In the genomic region with DNA sequence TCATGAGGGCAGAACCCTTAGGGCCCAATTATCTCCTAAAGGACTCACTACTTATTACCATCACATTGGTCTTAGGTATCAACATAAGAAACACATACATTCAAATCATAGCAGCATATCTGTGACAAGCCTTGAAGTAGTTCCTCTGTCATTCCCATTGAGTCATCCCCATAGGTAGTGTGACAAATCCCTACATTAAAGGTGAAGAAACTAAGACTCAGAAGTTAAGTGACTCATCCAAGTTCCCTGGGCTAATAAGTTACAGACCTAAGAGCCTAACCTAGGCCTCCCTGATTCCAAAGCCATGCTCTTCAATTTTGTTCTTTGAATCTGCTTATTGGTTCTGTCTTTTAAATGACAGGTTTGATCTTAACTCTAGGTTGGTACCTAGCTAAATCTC, we compare ENCODE assay signal across 14 cellular contexts. TPM values are rescaled to one million over a fixed set of nuclear protein-coding genes. Genes with fewer than 3 reads are reported as not detected.
DNase-seq lines count a peak whose midpoint lies in the region; ATAC-seq and TF ChIP-seq lines count a peak whose summit lies in the region.
"Had no signal": no experiment of that assay in that cellular context is flagged by ENCODE, and none has a peak within 500 bp of the region (broad histone marks: within the 10 kb centered on the region; RNA-seq: fewer than 3 reads in every experiment).

No MANE protein-coding gene starts in this region.

- H3K9ac ChIP-seq in SK-N-SH = no peak overlapping the region

- no peaks in the 10 kb centered on the region for H3K4me1 ChIP-seq in SK-N-SH (ENCODE audit: control insufficient read depth in 1 of 2, insufficient read depth in 2 of 2, low read depth in 1 of 2, low read length in 1 of 2)

- H2AFZ ChIP-seq in SK-N-SH (ENCODE audit: low read depth) = no peak overlapping the region

- no peaks in the 10 kb centered on the region for H3K9me2 ChIP-seq in SK-N-SH

- H3K4me3 ChIP-seq in SK-N-SH (ENCODE audit: low read depth in 2 of 2, low read length in 1 of 2) = no peak overlapping the region

- H3F3A ChIP-seq in SK-N-SH (replicated peaks; ENCODE audit: insufficient read depth) = no peaks in the 10 kb centered on the region

- no peaks in the 10 kb centered on the region for H3K9me3 ChIP-seq in SK-N-SH

- H3K4me2 ChIP-seq in SK-N-SH = no peak overlapping the region

- peak; percentile 64 to 70 for ATAC-seq in activated CD4-positive, CD25-positive, alpha-beta regulatory T cell treated with anti-CD3 and anti-CD28 coated beads, Interleukin-2, amount 50 U/mL, for 24 hours
- ATAC-seq in HG02610 (IDR thresholded peaks at IDR 0.05; ENCODE audit: unreplicated experiment) (peak; percentile 53), HG03521 (IDR thresholded peaks at IDR 0.05; ENCODE audit: unreplicated experiment) (no peak)

- TF ChIP-seq CTCF in SK-N-SH (IDR thresholded peaks at IDR 0.05) = no peak

- POLR2A ChIA-PET in SK-N-SH (lab: Yijun Ruan, JAX) = no interaction called here

- DNase-seq in activated CD4-positive, CD25-positive, alpha-beta regulatory T cell (lab: John Stamatoyannopoulos, UW) = no peak
- peak; percentile 51 for DNase-seq in RKO (ENCODE audit: low spot score)
- DNase-seq in kidney glomerular epithelial cell (lab: John Stamatoyannopoulos, UW) = peak; percentile 55
- DNase-seq in SK-N-SH = no peak
- DNase-seq in germinal center (ENCODE audit: low spot score) = no peak
- DNase-seq: 8988T; activated CD4-positive, alpha-beta T cell treated with anti-CD3 and anti-CD28 coated beads, Interleukin-2, amount 50 U/mL, for 1 hour; activated effector memory CD4-positive, alpha-beta T cell treated with Interleukin-2 at 50 U/mL for 16 hours; dermis blood vessel endothelial cell; GOT3; stimulated activated CD4-positive, alpha-beta T cell treated with anti-CD3 and anti-CD28 coated beads, Interleukin-4, amount 100 ng/mL, for 24 hours had no signal

- no peaks in the 10 kb centered on the region for H3K36me3 ChIP-seq in SK-N-SH (replicated peaks in 1 of 2; ENCODE audit: control insufficient read depth in 1 of 2, insufficient read depth in 2 of 2, low read length in 1 of 2)

- H3K27ac ChIP-seq in SK-N-SH (ENCODE audit: low read depth in 2 of 2, low read length in 1 of 2) = no peak overlapping the region

- no peak for TF ChIP-seq RAD21 in SK-N-SH (IDR thresholded peaks at IDR 0.05; ENCODE audit: low read length)

- no peak for TF ChIP-seq EP300 in SK-N-SH (IDR thresholded peaks at IDR 0.05; ENCODE audit: borderline replicate concordance in 1 of 2, low read depth in 1 of 2, low read length in 1 of 2)

- no peaks in the 10 kb centered on the region for H4K20me1 ChIP-seq in SK-N-SH (ENCODE audit: insufficient read depth)

- no peaks in the 10 kb centered on the region for H3K27me3 ChIP-seq in SK-N-SH (ENCODE audit: insufficient read depth)

- no peaks in the 10 kb centered on the region for H3K79me2 ChIP-seq in SK-N-SH (ENCODE audit: insufficient read depth)

- CTCF ChIA-PET in SK-N-SH (lab: Yijun Ruan, JAX) = interaction anchor here (2.1 kb wide), 1 partner anchor 31 kb away, joined by 10 read pairs; no protein-coding TSS in a partner anchor

TF ChIP-seq in SK-N-SH, 30 proteins besides CTCF, POLR2A, EP300 and RAD21:
- TF ChIP-seq MAX (IDR thresholded peaks at IDR 0.05; ENCODE audit: low read depth) (no peak), IRF3 (IDR thresholded peaks at IDR 0.05; ENCODE audit: low read depth, low read length) (no peak), TEAD4 (IDR thresholded peaks at IDR 0.05; ENCODE audit: borderline replicate concordance, insufficient read depth) (no peak), SIN3A (IDR thresholded peaks at IDR 0.05; ENCODE audit: borderline replicate concordance, low read depth, low read length) (no peak), NRF1 (IDR thresholded peaks at IDR 0.05; ENCODE audit: low read depth, low read length) (no peak), YY1 (IDR thresholded peaks at IDR 0.05; ENCODE audit: low read depth) (no peak), USF1 (IDR thresholded peaks at IDR 0.05; ENCODE audit: borderline replicate concordance, low read depth) (no peak)
- TF ChIP-seq, protein P1, sequence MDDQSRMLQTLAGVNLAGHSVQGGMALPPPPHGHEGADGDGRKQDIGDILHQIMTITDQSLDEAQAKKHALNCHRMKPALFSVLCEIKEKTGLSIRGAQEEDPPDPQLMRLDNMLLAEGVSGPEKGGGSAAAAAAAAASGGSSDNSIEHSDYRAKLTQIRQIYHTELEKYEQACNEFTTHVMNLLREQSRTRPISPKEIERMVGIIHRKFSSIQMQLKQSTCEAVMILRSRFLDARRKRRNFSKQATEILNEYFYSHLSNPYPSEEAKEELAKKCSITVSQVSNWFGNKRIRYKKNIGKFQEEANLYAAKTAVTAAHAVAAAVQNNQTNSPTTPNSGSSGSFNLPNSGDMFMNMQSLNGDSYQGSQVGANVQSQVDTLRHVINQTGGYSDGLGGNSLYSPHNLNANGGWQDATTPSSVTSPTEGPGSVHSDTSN (IDR thresholded peaks at IDR 0.05) = no peak

RNA-seq across cellular contexts. Expression of gene CD38, which starts 58.2 kb away (rescaled TPM):
- polyA plus RNA-seq in SK-N-SH (2012; rRNA removed) = 0.02 TPM in 1 of 2 replicates, not detected in the other
- 0.01 and 0.04 TPM in 2 replicates for polyA plus RNA-seq in SK-N-SH (2012; cell fraction: cytosol; rRNA removed)
- 0.01 TPM in 2 replicates for polyA plus RNA-seq in SK-N-SH (2012; cell fraction: nucleus; rRNA removed)

Comparison
In these comparisons a context has a peak if more than half of its experiments do, and no peak if none do; other contexts are left out.
1. DNase-seq: peak in RKO (single experiment) and kidney glomerular epithelial cell (single experiment); none in activated CD4-positive, CD25-positive, alpha-beta regulatory T cell (0 of 4), SK-N-SH (single experiment) and germinal center (single experiment).